In genomic region chr3:51670711-51671089, GRCh38 we compare ENCODE assay signal across 1 cellular context.
TF ChIP-seq lines count a peak whose summit lies in the region.

No MANE protein-coding gene starts in this region.

TF ChIP-seq in GM23338, 12 proteins besides CTCF, POLR2A, EP300 and RAD21 (continued from another document):
- TF ChIP-seq ZNF462 (CRISPR knock-in tag; IDR thresholded peaks at IDR 0.05) (no peak), REST (IDR thresholded peaks at IDR 0.05; ENCODE audit: unreplicated experiment) (no peak), ZNF114 (CRISPR knock-in tag; IDR thresholded peaks at IDR 0.05) (no peak), JUNB (IDR thresholded peaks at IDR 0.05; ENCODE audit: unreplicated experiment) (no peak), NANOG (IDR thresholded peaks at IDR 0.05; ENCODE audit: borderline replicate concordance) (no peak), EZH2 (IDR thresholded peaks at IDR 0.05; ENCODE audit: low read depth, unreplicated experiment) (no peak)
